1 cellular context compared by ENCODE assay signal in genomic region chr2:47225061-47225783, GRCh38.
TF ChIP-seq lines count a peak whose summit lies in the region.

No MANE protein-coding gene starts in this region.

TF ChIP-seq in HepG2, 621 proteins besides CTCF, POLR2A, EP300 and RAD21 (continued from another document and continues in another):
- no peak for TF ChIP-seq CEBPZ (IDR thresholded peaks at IDR 0.05; ENCODE audit: low read length)
- TF ChIP-seq ZKSCAN8 (CRISPR knock-in tag; IDR thresholded peaks at IDR 0.05; ENCODE audit: borderline replicate concordance), result peak; percentile 87
- no peak for TF ChIP-seq ZNF674 (CRISPR knock-in tag; IDR thresholded peaks at IDR 0.05; ENCODE audit: low read depth)
- no peak for TF ChIP-seq ZNF276 (CRISPR knock-in tag; IDR thresholded peaks at IDR 0.05; ENCODE audit: low read depth)
- TF ChIP-seq ZNF629 (CRISPR knock-in tag; conservative IDR thresholded peaks at IDR 0.05), result 0 out of 2 replicates have a peak, but pooled peaks have one; percentile 9
- peak; percentile 44; the same call in 1 of the 2 replicates for TF ChIP-seq ZNF12 (CRISPR knock-in tag; IDR thresholded peaks at IDR 0.05)
- TF ChIP-seq ZNF205 (CRISPR knock-in tag; IDR thresholded peaks at IDR 0.05), result peak; percentile 64; the same call in 1 of the 2 replicates
- peak; percentile 85 for TF ChIP-seq ZNF772 (CRISPR knock-in tag; IDR thresholded peaks at IDR 0.05)
- peak; percentile 96 for TF ChIP-seq ESRRA (CRISPR knock-in tag; IDR thresholded peaks at IDR 0.05; ENCODE audit: low read depth)
- TF ChIP-seq ZNF850 (CRISPR knock-in tag; conservative IDR thresholded peaks at IDR 0.05), result no peak
- TF ChIP-seq ZFP36L1 (CRISPR knock-in tag; IDR thresholded peaks at IDR 0.05), result peak; percentile 88; the same call in 1 of the 2 replicates
- TF ChIP-seq FUBP1 (CRISPR knock-in tag; IDR thresholded peaks at IDR 0.05; ENCODE audit: borderline replicate concordance), result no peak
- no peak for TF ChIP-seq ZNF263 (CRISPR knock-in tag; IDR thresholded peaks at IDR 0.05)
- TF ChIP-seq ZBTB33 (CRISPR knock-in tag; IDR thresholded peaks at IDR 0.05), result peak; percentile 64
- TF ChIP-seq RCOR2 (CRISPR knock-in tag; IDR thresholded peaks at IDR 0.05), result peak; percentile 88
- no peak for TF ChIP-seq PREB (CRISPR knock-in tag; IDR thresholded peaks at IDR 0.05)
- no peak for TF ChIP-seq GPBP1L1 (CRISPR knock-in tag; IDR thresholded peaks at IDR 0.05)
- TF ChIP-seq ZNF672 (CRISPR knock-in tag; IDR thresholded peaks at IDR 0.05), result no peak
- TF ChIP-seq HNRNPH1 (optimal IDR thresholded peaks at IDR 0.05; ENCODE audit: low read depth, low read length), result peak; percentile 71
- TF ChIP-seq RELA (CRISPR knock-in tag; IDR thresholded peaks at IDR 0.05), result no peak
- TF ChIP-seq JARID2 (CRISPR knock-in tag; IDR thresholded peaks at IDR 0.05; ENCODE audit: insufficient replicate concordance), result no peak
- peak; percentile 93 for TF ChIP-seq ZNF605 (CRISPR knock-in tag; IDR thresholded peaks at IDR 0.05)
- no peak for TF ChIP-seq ZNF136 (CRISPR knock-in tag; IDR thresholded peaks at IDR 0.05; ENCODE audit: low read depth)
- no peak for TF ChIP-seq USF2 (IDR thresholded peaks at IDR 0.05; ENCODE audit: low read depth, low read length)
- TF ChIP-seq USF2 (CRISPR knock-in tag; IDR thresholded peaks at IDR 0.05; ENCODE audit: borderline replicate concordance), result no peak
- TF ChIP-seq TOPORS (CRISPR knock-in tag; IDR thresholded peaks at IDR 0.05), result no peak; the same call in 1 of the 2 replicates
- TF ChIP-seq ZBTB44 (CRISPR knock-in tag; IDR thresholded peaks at IDR 0.05), result no peak
- TF ChIP-seq SALL2 (CRISPR knock-in tag; IDR thresholded peaks at IDR 0.05), result no peak
- peak; percentile 83 for TF ChIP-seq ZNF609 (CRISPR knock-in tag; IDR thresholded peaks at IDR 0.05; ENCODE audit: borderline replicate concordance)
- TF ChIP-seq GLI4 (CRISPR knock-in tag; IDR thresholded peaks at IDR 0.05; ENCODE audit: borderline replicate concordance), result no peak
- peak; percentile 100 for TF ChIP-seq FOSL2 (CRISPR knock-in tag; IDR thresholded peaks at IDR 0.05)
- TF ChIP-seq ZNF331 (CRISPR knock-in tag; IDR thresholded peaks at IDR 0.05), result peak; percentile 92
- peak; percentile 89 for TF ChIP-seq ZBTB20 (CRISPR knock-in tag; IDR thresholded peaks at IDR 0.05; ENCODE audit: borderline replicate concordance, low read depth)
- no peak for TF ChIP-seq ZNF138 (CRISPR knock-in tag; IDR thresholded peaks at IDR 0.05; ENCODE audit: low read depth)
- no peak for TF ChIP-seq U2AF1 (optimal IDR thresholded peaks at IDR 0.05; ENCODE audit: low read depth, low read length)
- peak; percentile 90 for TF ChIP-seq IRF2 (CRISPR knock-in tag; IDR thresholded peaks at IDR 0.05)
- no peak for TF ChIP-seq ZNF33A (CRISPR knock-in tag; IDR thresholded peaks at IDR 0.05; ENCODE audit: borderline replicate concordance)
- TF ChIP-seq NBN (conservative IDR thresholded peaks at IDR 0.05), result no peak
- TF ChIP-seq SMAD1 (CRISPR knock-in tag; IDR thresholded peaks at IDR 0.05; ENCODE audit: borderline replicate concordance, low read depth), result no peak; the same call in 1 of the 2 replicates
- no peak for TF ChIP-seq SNRNP70 (IDR thresholded peaks at IDR 0.05; ENCODE audit: low read depth, low read length)
